In the genomic region with DNA sequence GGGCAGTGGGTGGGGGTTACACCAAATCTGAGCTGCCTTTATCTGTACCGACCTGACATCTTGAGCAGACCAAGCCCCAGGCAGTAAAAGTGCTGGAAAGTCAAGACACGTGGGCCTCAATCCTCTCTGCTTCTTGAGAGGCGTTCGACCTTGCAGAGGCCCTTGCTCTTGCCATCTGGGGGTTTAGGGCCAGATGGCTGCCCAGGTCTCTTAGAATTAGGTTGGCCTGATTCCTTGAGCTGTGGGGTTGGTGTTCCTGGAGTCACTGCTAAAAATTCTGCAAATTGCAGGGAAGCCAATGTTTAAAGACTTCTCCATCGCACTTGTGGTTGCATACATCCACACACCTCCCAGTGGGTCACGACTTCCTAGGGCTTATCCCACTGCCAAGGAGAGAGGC, we compare ENCODE assay signal across 18 cellular contexts.
A peak's percentile ranks its signal among the peaks of the same experiment; 100 is the strongest.
DNase-seq lines count a peak whose midpoint lies in the region; TF ChIP-seq lines count a peak whose summit lies in the region.
"Had no signal": no experiment of that assay in that cellular context is flagged by ENCODE, and none has a peak within 500 bp of the region (broad histone marks: within the 10 kb centered on the region; RNA-seq: fewer than 3 reads in every experiment).

No MANE protein-coding gene starts in this region.

- H3K4me1 ChIP-seq in colonic mucosa, result no peaks in the 10 kb centered on the region
- H3K4me1 ChIP-seq: BLaER1 treated with 17β-estradiol and CSF1 and Interleukin-3, amounts not matched to agents 10 nM and 100 nM; Caco-2 had no signal

- TF ChIP-seq CTCF in WERI-Rb-1 (IDR thresholded peaks at IDR 0.05; ENCODE audit: low read depth, low read length), result no peak
- TF ChIP-seq CTCF in colonic mucosa (IDR thresholded peaks at IDR 0.05), result no peak

- no peaks in the 10 kb centered on the region for H3K36me3 ChIP-seq in WERI-Rb-1
- H3K36me3 ChIP-seq in colonic mucosa, result no peaks in the 10 kb centered on the region
- H3K36me3 ChIP-seq: BLaER1 treated with 17β-estradiol and CSF1 and Interleukin-3, amounts not matched to agents 10 nM and 100 nM had no signal

- DNase-seq in DMS79 treated with DMSO at 0.1 percent for 48 hours (lab: John Stamatoyannopoulos, UW), result peak; percentile 7
- peak; percentile 20 for DNase-seq in WERI-Rb-1
- DNase-seq in cerebellar cortex (ENCODE audit: low spot score), result peak; percentile 63
- peak; percentile 21 for DNase-seq in pons (ENCODE audit: low spot score)
- no peak for DNase-seq in SIG-M5 (lab: John Stamatoyannopoulos, UW)
- DNase-seq in colonic mucosa, result no peak
- no peak for DNase-seq in NCI-H82 (lab: John Stamatoyannopoulos, UW)
- DNase-seq in HuH-7.5 (ENCODE audit: low spot score), result no peak
- DNase-seq: 8988T; AML-193; Caco-2; Calu3; CD4-positive, alpha-beta T cell; CD8-positive, alpha-beta T cell; GDM1 had no signal

- peaks cover 52% of the 10 kb centered on the region for H3K27me3 ChIP-seq in WERI-Rb-1 (ENCODE audit: insufficient read depth, low read depth, severe bottlenecking)
- no peaks in the 10 kb centered on the region for H3K27me3 ChIP-seq in colonic mucosa
- H3K27me3 ChIP-seq: BLaER1 treated with 17β-estradiol and CSF1 and Interleukin-3, amounts not matched to agents 10 nM and 100 nM had no signal

- H3K9me3 ChIP-seq in WERI-Rb-1 (ENCODE audit: severe bottlenecking), result no peaks in the 10 kb centered on the region
- H3K9me3 ChIP-seq in colonic mucosa, result no peaks in the 10 kb centered on the region
- H3K9me3 ChIP-seq: Caco-2 had no signal

- no peak overlapping the region for H3K9ac ChIP-seq in colonic mucosa (ENCODE audit: low read depth in 2 of 2, low read length in 2 of 2)
- H3K9ac ChIP-seq: BLaER1 treated with 17β-estradiol and CSF1 and Interleukin-3, amounts not matched to agents 10 nM and 100 nM had no signal

- H3K4me3 ChIP-seq in WERI-Rb-1 (ENCODE audit: low read depth, low read length) (no peak overlapping the region), colonic mucosa (no peak overlapping the region)
- H3K4me3 ChIP-seq: BLaER1 treated with 17β-estradiol and CSF1 and Interleukin-3, amounts not matched to agents 10 nM and 100 nM; GM12878 had no signal

- no peak overlapping the region for H3K27ac ChIP-seq in WERI-Rb-1
- H3K27ac ChIP-seq in colonic mucosa, result no peak overlapping the region
- H3K27ac ChIP-seq: BLaER1 treated with 17β-estradiol and CSF1 and Interleukin-3, amounts not matched to agents 10 nM and 100 nM; C4-2B had no signal

- intact Hi-C loops in colonic mucosa (cut with DNase I), result no loop called here

Comparison
In these comparisons a context has a peak if more than half of its experiments do, and no peak if none do; other contexts are left out.
1. DNase-seq: peak in DMS79 treated with DMSO at 0.1 percent for 48 hours (single experiment), WERI-Rb-1 (single experiment), cerebellar cortex (single experiment) and pons (single experiment); none in SIG-M5 (single experiment), colonic mucosa (single experiment), NCI-H82 (single experiment) and HuH-7.5 (single experiment).